ENCODE assay signal across 9 cellular contexts in genomic region chr10:11685787-11686218, GRCh38. TPM values are rescaled to one million over a fixed set of nuclear protein-coding genes. Genes with fewer than 3 reads are reported as not detected.
DNase-seq lines count a peak whose midpoint lies in the region; ATAC-seq and TF ChIP-seq lines count a peak whose summit lies in the region.
"Had no signal": no experiment of that assay in that cellular context is flagged by ENCODE, and none has a peak within 500 bp of the region (broad histone marks: within the 10 kb centered on the region; RNA-seq: fewer than 3 reads in every experiment).

No MANE protein-coding gene starts in this region.

- no peaks in the 10 kb centered on the region for H3K36me3 Mint-ChIP-seq in T-helper 2 cell treated with Interferon-gamma antibody and Interleukin-4, amounts not matched to agents 5 μg/mL and 100 μg/mL, for 36 hours (ENCODE audit: low read depth)
- no peaks in the 10 kb centered on the region for H3K36me3 Mint-ChIP-seq in nephron progenitor cell (ENCODE audit: low read depth)

- H3K9me3 ChIP-seq in KOPT-K1 (ENCODE audit: insufficient read depth, low read length, poor library complexity, severe bottlenecking): no peaks in the 10 kb centered on the region

- peak overlapping the region; percentile 77 for H3K4me3 Mint-ChIP-seq in T-helper 2 cell treated with Interferon-gamma antibody and Interleukin-4, amounts not matched to agents 5 μg/mL and 100 μg/mL, for 36 hours
- H3K4me3 Mint-ChIP-seq in nephron progenitor cell: peak overlapping the region; percentile 11
- H3K4me3 Mint-ChIP-seq: neural crest cell had no signal

- DNase-seq in Daoy (ENCODE audit: low read depth): peak; percentile 80
- no peak for DNase-seq in T-helper 2 cell treated with Interferon-gamma antibody and Interleukin-4, amounts not matched to agents 5 μg/mL and 100 μg/mL, for 36 hours (ENCODE audit: low spot score)
- DNase-seq in effector CD8-positive, alpha-beta T cell (lab: John Stamatoyannopoulos, UW): peak; percentile 48
- no peak for DNase-seq in nephron progenitor cell

- H3K27me3 Mint-ChIP-seq in T-helper 2 cell treated with Interferon-gamma antibody and Interleukin-4, amounts not matched to agents 5 μg/mL and 100 μg/mL, for 36 hours (ENCODE audit: low read depth): peaks cover 59% of the 10 kb centered on the region
- H3K27me3 Mint-ChIP-seq in nephron progenitor cell (ENCODE audit: low read depth, poor library complexity): peaks cover 17% of the 10 kb centered on the region

- H3K4me1 Mint-ChIP-seq in T-helper 2 cell treated with Interferon-gamma antibody and Interleukin-4, amounts not matched to agents 5 μg/mL and 100 μg/mL, for 36 hours (ENCODE audit: low read depth): peaks cover 18% of the 10 kb centered on the region
- peaks cover 85% of the 10 kb centered on the region for H3K4me1 Mint-ChIP-seq in nephron progenitor cell

- no peak for TF ChIP-seq CTCF in nephron progenitor cell (IDR thresholded peaks at IDR 0.05)

- peak overlapping the region; percentile 74 for H3K27ac Mint-ChIP-seq in T-helper 2 cell treated with Interferon-gamma antibody and Interleukin-4, amounts not matched to agents 5 μg/mL and 100 μg/mL, for 36 hours
- H3K27ac Mint-ChIP-seq in nephron progenitor cell: no peak overlapping the region

- no peaks in the 10 kb centered on the region for H3K9me3 Mint-ChIP-seq in T-helper 2 cell treated with Interferon-gamma antibody and Interleukin-4, amounts not matched to agents 5 μg/mL and 100 μg/mL, for 36 hours
- no peaks in the 10 kb centered on the region for H3K9me3 Mint-ChIP-seq in nephron progenitor cell
- H3K9me3 Mint-ChIP-seq: neural crest cell had no signal

- ATAC-seq in GM18909 (IDR thresholded peaks at IDR 0.05; ENCODE audit: poor library complexity, unreplicated experiment) (no peak), HG02678 (IDR thresholded peaks at IDR 0.05; ENCODE audit: unreplicated experiment) (no peak), GM19397 (IDR thresholded peaks at IDR 0.05; ENCODE audit: unreplicated experiment) (no peak)

- H3K27ac ChIP-seq in KOPT-K1 (ENCODE audit: low read depth, low read length, poor library complexity, severe bottlenecking): peak overlapping the region; percentile 75

- H3K36me3 ChIP-seq in KOPT-K1 (ENCODE audit: insufficient read depth, low read length): no peaks in the 10 kb centered on the region

RNA-seq across cellular contexts. Expression of gene ECHDC3, which starts 56.4 kb away (rescaled TPM):
- total RNA-seq in Daoy (2014; rRNA removed; shearing (Covaris generic)): 7.9 TPM in 2 replicates

Comparison
In these comparisons a context has a peak if more than half of its experiments do, and no peak if none do; other contexts are left out.
1. DNase-seq: peak in Daoy (single experiment) and effector CD8-positive, alpha-beta T cell (single experiment); none in T-helper 2 cell treated with Interferon-gamma antibody and Interleukin-4, amounts not matched to agents 5 μg/mL and 100 μg/mL, for 36 hours (single experiment) and nephron progenitor cell (single experiment).